In the genomic region with DNA sequence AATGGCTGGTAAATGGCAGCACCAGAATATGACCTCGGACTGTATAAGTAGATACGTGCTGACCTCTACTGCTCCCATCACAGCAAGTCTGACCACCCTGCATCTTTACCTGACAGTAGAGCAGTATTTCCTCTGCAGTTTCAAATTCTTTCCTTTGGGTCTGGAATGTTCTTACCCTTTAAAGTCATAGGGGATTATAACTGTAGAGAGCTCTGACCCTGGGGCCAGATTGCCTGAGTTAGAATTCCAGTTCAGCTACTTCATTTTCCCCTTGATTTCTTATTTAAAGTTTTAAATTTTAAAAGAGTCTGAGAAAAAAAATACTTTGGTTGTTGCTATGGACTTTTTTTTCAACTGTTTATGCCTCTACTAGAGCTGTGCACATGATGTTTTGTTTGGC, we compare ENCODE assay signal across 2 cellular contexts.
TF ChIP-seq lines count a peak whose summit lies in the region.

No MANE protein-coding gene starts in this region.

TF ChIP-seq in SK-N-SH treated with all-trans-retinoic acid at 6 μM for 48 hours, 23 proteins besides CTCF, POLR2A, EP300 and RAD21 (continued from another document):
- TF ChIP-seq, protein P1, sequence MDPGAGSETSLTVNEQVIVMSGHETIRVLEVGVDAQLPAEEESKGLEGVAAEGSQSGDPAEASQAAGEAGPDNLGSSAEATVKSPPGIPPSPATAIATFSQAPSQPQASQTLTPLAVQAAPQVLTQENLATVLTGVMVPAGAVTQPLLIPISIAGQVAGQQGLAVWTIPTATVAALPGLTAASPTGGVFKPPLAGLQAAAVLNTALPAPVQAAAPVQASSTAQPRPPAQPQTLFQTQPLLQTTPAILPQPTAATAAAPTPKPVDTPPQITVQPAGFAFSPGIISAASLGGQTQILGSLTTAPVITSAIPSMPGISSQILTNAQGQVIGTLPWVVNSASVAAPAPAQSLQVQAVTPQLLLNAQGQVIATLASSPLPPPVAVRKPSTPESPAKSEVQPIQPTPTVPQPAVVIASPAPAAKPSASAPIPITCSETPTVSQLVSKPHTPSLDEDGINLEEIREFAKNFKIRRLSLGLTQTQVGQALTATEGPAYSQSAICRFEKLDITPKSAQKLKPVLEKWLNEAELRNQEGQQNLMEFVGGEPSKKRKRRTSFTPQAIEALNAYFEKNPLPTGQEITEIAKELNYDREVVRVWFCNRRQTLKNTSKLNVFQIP (CRISPR knock-in tag; IDR thresholded peaks at IDR 0.05; ENCODE audit: borderline replicate concordance, low read depth): no peak
- TF ChIP-seq ZC3H10 (CRISPR knock-in tag; IDR thresholded peaks at IDR 0.05): no peak
- no peak for TF ChIP-seq TCF4 (CRISPR knock-in tag; IDR thresholded peaks at IDR 0.05; ENCODE audit: borderline replicate concordance)

TF ChIP-seq in SK-N-SH, 30 proteins besides CTCF, POLR2A, EP300 and RAD21 (continued from another document):
- TF ChIP-seq EZH2phosphoT487 (IDR thresholded peaks at IDR 0.05; ENCODE audit: borderline replicate concordance, low read depth): no peak
